In genomic region chr10:127227027-127227426, GRCh38 we compare ENCODE assay signal across 25 cellular contexts. TPM values are rescaled to one million over a fixed set of nuclear protein-coding genes. Genes with fewer than 3 reads are reported as not detected.
DNase-seq lines count a peak whose midpoint lies in the region; ATAC-seq, FAIRE-seq and TF ChIP-seq lines count a peak whose summit lies in the region.
"Had no signal": no experiment of that assay in that cellular context is flagged by ENCODE, and none has a peak within 500 bp of the region (broad histone marks: within the 10 kb centered on the region; RNA-seq: fewer than 3 reads in every experiment).

No MANE protein-coding gene starts in this region.

- TF ChIP-seq POLR2A in A549 (IDR thresholded peaks at IDR 0.05; ENCODE audit: low read length) (no peak), HepG2 (IDR thresholded peaks at IDR 0.05; ENCODE audit: insufficient read depth in 1 of 2, low read depth in 2 of 2, low read length in 2 of 2) (no peak)

- CTCF ChIA-PET in A549 (lab: Yijun Ruan, JAX) (no interaction called here), HepG2 (lab: Yijun Ruan, JAX; ENCODE audit: low intra/inter-chr PET ratio, low total read pairs) (no interaction called here), Caco-2 (lab: Charles Lee) (no interaction called here)

- TF ChIP-seq EP300 in A549 (IDR thresholded peaks at IDR 0.05) (no peak), HepG2 (IDR thresholded peaks at IDR 0.05; ENCODE audit: low read depth in 2 of 2, low read length in 2 of 2) (no peak), HepG2 (CRISPR knock-in tag; IDR thresholded peaks at IDR 0.05; ENCODE audit: borderline replicate concordance) (no peak)

- H3K27ac ChIP-seq in A549 (no peak overlapping the region; a peak in 1 of 6 replicates), HepG2 (ENCODE audit: extremely low read length, insufficient read depth, low read length) (no peak overlapping the region)
- H3K27ac ChIP-seq: BLaER1 had no signal

- in situ Hi-C loops in HepG2 (cut with HindIII; ENCODE audit: extremely low pct_ligation_motif_present, low pct_unique_long_range_greater_than_20kb): loop anchor here (25.0 kb wide), 1 partner anchor 635 kb away; no protein-coding TSS in a partner anchor

- 94% methylated on average over 10 of the region's 10 CpGs for WGBS in A549 (ENCODE audit: missing lambda C conversion rate)
- 96% methylated on average over 10 of the region's 10 CpGs for WGBS in HepG2 (ENCODE audit: low lambda C conversion rate)

- H3K9me3 ChIP-seq in A549 (no peaks in the 10 kb centered on the region), HepG2 (ENCODE audit: low read length) (no peaks in the 10 kb centered on the region), Caco-2 (no peaks in the 10 kb centered on the region)
- H3K9me3 ChIP-seq: BE2C, BLaER1 had no signal

- H3K27me3 ChIP-seq in HepG2 (ENCODE audit: control insufficient read depth in 1 of 2, insufficient read depth in 2 of 2, low read length in 2 of 2) (no peaks in the 10 kb centered on the region), Caco-2 (replicated peaks; ENCODE audit: control insufficient read depth, insufficient read depth, low read length) (no peaks in the 10 kb centered on the region)
- H3K27me3 ChIP-seq: BE2C, BLaER1 had no signal

- POLR2A ChIA-PET in A549 (lab: Yijun Ruan, JAX) (no interaction called here), HepG2 (lab: Yijun Ruan, JAX) (no interaction called here), Caco-2 (lab: Charles Lee) (no interaction called here)

- no peak overlapping the region for H3K4me3 Mint-ChIP-seq in stimulated activated naive CD8-positive, alpha-beta T cell treated with anti-CD3 and anti-CD28 coated beads, Interleukin-15, amount 100 ng/mL, for 72 hours
- no peak overlapping the region for H3K4me3 Mint-ChIP-seq in stimulated activated memory B cell treated with anti-CD40 and anti-IgM and Interleukin-4, amounts not matched to agents 10 μg/mL and 1 μg/mL and 100 μg/mL, for 72 hours
- no peak overlapping the region for H3K4me3 Mint-ChIP-seq in Caco-2 (ENCODE audit: unreplicated experiment)
- H3K4me3 Mint-ChIP-seq: CD14-positive monocyte; CD4-positive, alpha-beta memory T cell; CD4-positive, CD25-positive, alpha-beta regulatory T cell; CD8-positive, alpha-beta memory T cell had no signal

- no peak overlapping the region for H2AFZ ChIP-seq in HepG2 (ENCODE audit: low read length)

- no peaks in the 10 kb centered on the region for H3K4me1 Mint-ChIP-seq in stimulated activated naive CD8-positive, alpha-beta T cell treated with anti-CD3 and anti-CD28 coated beads, Interleukin-15, amount 100 ng/mL, for 72 hours
- H3K4me1 Mint-ChIP-seq in stimulated activated memory B cell treated with anti-CD40 and anti-IgM and Interleukin-4, amounts not matched to agents 10 μg/mL and 1 μg/mL and 100 μg/mL, for 72 hours: no peaks in the 10 kb centered on the region
- no peaks in the 10 kb centered on the region for H3K4me1 Mint-ChIP-seq in Caco-2 (ENCODE audit: low read depth, unreplicated experiment)
- H3K4me1 Mint-ChIP-seq: CD14-positive monocyte; CD4-positive, alpha-beta memory T cell; CD4-positive, CD25-positive, alpha-beta regulatory T cell; CD8-positive, alpha-beta memory T cell had no signal

- no peak overlapping the region for H3K27ac Mint-ChIP-seq in stimulated activated naive CD8-positive, alpha-beta T cell treated with anti-CD3 and anti-CD28 coated beads, Interleukin-15, amount 100 ng/mL, for 72 hours
- no peak overlapping the region for H3K27ac Mint-ChIP-seq in stimulated activated memory B cell treated with anti-CD40 and anti-IgM and Interleukin-4, amounts not matched to agents 10 μg/mL and 1 μg/mL and 100 μg/mL, for 72 hours
- no peak overlapping the region for H3K27ac Mint-ChIP-seq in Caco-2 (ENCODE audit: unreplicated experiment)
- H3K27ac Mint-ChIP-seq: CD14-positive monocyte; CD4-positive, alpha-beta memory T cell; CD4-positive, CD25-positive, alpha-beta regulatory T cell; CD8-positive, alpha-beta memory T cell had no signal

- H3K79me2 ChIP-seq in HepG2 (ENCODE audit: insufficient read depth, low read length): no peaks in the 10 kb centered on the region

- no peaks in the 10 kb centered on the region; a peak in 1 of 5 replicates for H3K36me3 ChIP-seq in HepG2 (replicated peaks in 1 of 2; ENCODE audit: control insufficient read depth in 1 of 2, insufficient read depth in 2 of 2, low read length in 2 of 2)
- no peaks in the 10 kb centered on the region for H3K36me3 ChIP-seq in Caco-2 (ENCODE audit: control insufficient read depth, insufficient read depth, low read length)
- H3K36me3 ChIP-seq: BE2C, BLaER1 had no signal

- no peak overlapping the region for H3K9ac ChIP-seq in HepG2 (ENCODE audit: insufficient read depth, low read depth, low read length)
- H3K9ac ChIP-seq: BLaER1 had no signal

- FAIRE-seq in A549 (lab: Jason Lieb, UNC) (no peak), HepG2 (lab: Jason Lieb, UNC) (no peak)
- FAIRE-seq: D721Med, G401.6, GM12891, GM19239 had no signal

- H4K20me1 ChIP-seq in HepG2 (ENCODE audit: insufficient read depth, low read length): no peaks in the 10 kb centered on the region
- H4K20me1 ChIP-seq: BLaER1 had no signal

- intact Hi-C loops in HepG2 (cut with micrococcal nuclease; ENCODE audit: unreplicated experiment): no loop called here
- intact Hi-C loops in Caco-2 (cut with micrococcal nuclease; ENCODE audit: unreplicated experiment): no loop called here

- H3K4me1 ChIP-seq in A549: peaks cover 14% of the 10 kb centered on the region
- H3K4me1 ChIP-seq in HepG2 (ENCODE audit: insufficient read depth, low read length): peaks cover 19% of the 10 kb centered on the region
- H3K4me1 ChIP-seq in Caco-2: peaks cover 12% of the 10 kb centered on the region
- H3K4me1 ChIP-seq: BE2C, BLaER1 had no signal

- DNase-seq in stimulated activated naive CD8-positive, alpha-beta T cell treated with anti-CD3 and anti-CD28 coated beads, Interleukin-15, amount 100 ng/mL, for 72 hours: no peak
- no peak for DNase-seq in stimulated activated naive CD8-positive, alpha-beta T cell treated with anti-CD3 and anti-CD28 coated beads, Interleukin-15, Interleukin-2, amounts not matched to agents 100 U/mL and 50 U/mL, for 24 hours
- DNase-seq in A549 (ENCODE audit: low read depth in 1 of 2, low spot score in 1 of 2) (no peak), HepG2 (ENCODE audit: low spot score) (no peak), superior temporal gyrus (ENCODE audit: extremely low spot score) (no peak), Caco-2 (no peak)
- DNase-seq: ACHN; BE2C; C1 segment of cervical spinal cord; Calu3; CD4-positive, alpha-beta memory T cell; CD4-positive, CD25-positive, alpha-beta regulatory T cell; CD8-positive, alpha-beta memory T cell; COR-L47; DMS79 treated with DMSO at 0.1 percent for 48 hours; GF-D8 had no signal

- H3K4me2 ChIP-seq in A549 (peak overlapping the region; percentile 55; the same call in 1 of the 3 replicates), HepG2 (ENCODE audit: low read depth, low read length) (0 out of 2 replicates have a peak overlapping the region, but pooled peaks have one; percentile 41)
- H3K4me2 ChIP-seq: BLaER1 had no signal

- TF ChIP-seq CTCF in A549 (IDR thresholded peaks at IDR 0.05) (no peak), HepG2 (CRISPR knock-in tag; IDR thresholded peaks at IDR 0.05) (no peak), Caco-2 (IDR thresholded peaks at IDR 0.05; ENCODE audit: insufficient read depth in 1 of 2, low read depth in 1 of 2, low read length in 1 of 2, severe bottlenecking in 1 of 2, unreplicated experiment in 1 of 2) (no peak)

- no peaks in the 10 kb centered on the region for H3K36me3 Mint-ChIP-seq in stimulated activated memory B cell treated with anti-CD40 and anti-IgM and Interleukin-4, amounts not matched to agents 10 μg/mL and 1 μg/mL and 100 μg/mL, for 72 hours
- H3K36me3 Mint-ChIP-seq in Caco-2 (ENCODE audit: insufficient read depth, unreplicated experiment): no peaks in the 10 kb centered on the region
- H3K36me3 Mint-ChIP-seq: CD14-positive monocyte; CD4-positive, alpha-beta memory T cell; CD4-positive, CD25-positive, alpha-beta regulatory T cell; CD8-positive, alpha-beta memory T cell had no signal

- TF ChIP-seq RAD21 in A549 (conservative IDR thresholded peaks at IDR 0.05 in 1 of 2, IDR thresholded peaks at IDR 0.05 in 1 of 2) (no peak), HepG2 (CRISPR knock-in tag; IDR thresholded peaks at IDR 0.05) (no peak)

- H3K4me3 ChIP-seq in A549 (no peak overlapping the region), HepG2 (replicated peaks in 1 of 3; ENCODE audit: insufficient read depth in 1 of 3, low read depth in 2 of 3, low read length in 3 of 3) (no peak overlapping the region), Caco-2 (ENCODE audit: low read depth, low read length) (no peak overlapping the region)
- H3K4me3 ChIP-seq: BLaER1 had no signal

- BruUV-seq in HepG2 (replicated peaks; lab: Mats Ljungman, UMichigan) (no TSS peak), Caco-2 (replicated peaks; lab: Mats Ljungman, UMichigan) (no TSS peak)

- H3K9me3 Mint-ChIP-seq in stimulated activated naive CD8-positive, alpha-beta T cell treated with anti-CD3 and anti-CD28 coated beads, Interleukin-15, amount 100 ng/mL, for 72 hours: no peaks in the 10 kb centered on the region
- H3K9me3 Mint-ChIP-seq in stimulated activated memory B cell treated with anti-CD40 and anti-IgM and Interleukin-4, amounts not matched to agents 10 μg/mL and 1 μg/mL and 100 μg/mL, for 72 hours: peaks cover 3% of the 10 kb centered on the region
- no peaks in the 10 kb centered on the region for H3K9me3 Mint-ChIP-seq in Caco-2 (ENCODE audit: unreplicated experiment)
- H3K9me3 Mint-ChIP-seq: CD14-positive monocyte; CD4-positive, alpha-beta memory T cell had no signal

- H3K27me3 Mint-ChIP-seq in stimulated activated naive CD8-positive, alpha-beta T cell treated with anti-CD3 and anti-CD28 coated beads, Interleukin-15, amount 100 ng/mL, for 72 hours: no peaks in the 10 kb centered on the region
- no peaks in the 10 kb centered on the region for H3K27me3 Mint-ChIP-seq in stimulated activated memory B cell treated with anti-CD40 and anti-IgM and Interleukin-4, amounts not matched to agents 10 μg/mL and 1 μg/mL and 100 μg/mL, for 72 hours
- H3K27me3 Mint-ChIP-seq in Caco-2 (ENCODE audit: insufficient read depth, unreplicated experiment): no peaks in the 10 kb centered on the region
- H3K27me3 Mint-ChIP-seq: CD4-positive, CD25-positive, alpha-beta regulatory T cell had no signal

- peak; percentile 18 for ATAC-seq in stimulated activated naive CD8-positive, alpha-beta T cell treated with anti-CD3 and anti-CD28 coated beads, Interleukin-15, amount 100 ng/mL, for 72 hours
- no peak for ATAC-seq in stimulated activated naive CD8-positive, alpha-beta T cell treated with anti-CD3 and anti-CD28 coated beads, Interleukin-15, Interleukin-2, amounts not matched to agents 100 U/mL and 50 U/mL, for 24 hours
- ATAC-seq in A549: no peak; a peak in 1 of 6 replicates
- no peak; the same call in 2 of the 3 replicates for ATAC-seq in HepG2
- peak; percentile 27 for ATAC-seq in stimulated activated memory B cell treated with anti-CD40 and anti-IgM and Interleukin-4, amounts not matched to agents 10 μg/mL and 1 μg/mL and 100 μg/mL, for 72 hours
- ATAC-seq in GM21528 (IDR thresholded peaks at IDR 0.05; ENCODE audit: low FRiP score, unreplicated experiment): no peak

RNA-seq across cellular contexts. Expression of gene INSYN2A, which starts 30.6 kb away (rescaled TPM):
- 0.20 and 0.25 TPM in 2 replicates for polyA plus RNA-seq in A549 (2011; rRNA removed)
- polyA plus RNA-seq in A549 (2012; cell fraction: cytosol; rRNA removed): 0.19 and 0.25 TPM in 2 replicates
- polyA plus RNA-seq in A549 (2012; cell fraction: nucleus; rRNA removed): 0.20 and 0.23 TPM in 2 replicates
- 0.47 to 0.62 TPM (median 0.54 TPM) in 3 replicates for polyA plus RNA-seq in A549 (2017; fragmentation: RNase III; extraction: RNeasy Plus Mini Kit Qiagen cat#74134 plus additional on column Dnase treatment)
- polyA minus RNA-seq in A549 (2011; rRNA and poly(A)+ RNA removed): 0.24 and 0.25 TPM in 2 replicates
- total RNA-seq in HepG2 (2016; rRNA removed; fragmentation: Illumina TruSeq; extraction: Trizol): not detected in 2 replicates
- not detected in 2 replicates for total RNA-seq in HepG2 (2016; cell fraction: cytosol; rRNA removed; fragmentation: Illumina TruSeq; extraction: Trizol; ENCODE audit: low read depth)
- not detected in 2 replicates for total RNA-seq in HepG2 (2016; cell fraction: insoluble cytoplasmic fraction; rRNA removed; fragmentation: Illumina TruSeq; extraction: Trizol)
- total RNA-seq in HepG2 (2016; cell fraction: membrane; rRNA removed; fragmentation: Illumina TruSeq; extraction: Trizol): not detected in 2 replicates
- not detected in 2 replicates for total RNA-seq in HepG2 (2016; cell fraction: nucleus; rRNA removed; fragmentation: Illumina TruSeq; extraction: Trizol)
- polyA plus RNA-seq in HepG2 (2011; rRNA removed): not detected in 2 replicates
- not detected in 2 replicates for polyA plus RNA-seq in HepG2 (2011; cell fraction: cytosol; rRNA removed)
- polyA plus RNA-seq in HepG2 (2011; cell fraction: nucleus; rRNA removed): not detected in 2 replicates
- polyA plus RNA-seq in HepG2 (2012): not detected in 2 replicates
- polyA plus RNA-seq in HepG2 (2016; cell fraction: cytosol; fragmentation: Illumina TruSeq; extraction: Trizol; ENCODE audit: low read depth): not detected in 2 replicates
- not detected in 2 replicates for polyA plus RNA-seq in HepG2 (2016; cell fraction: insoluble cytoplasmic fraction; fragmentation: Illumina TruSeq; extraction: Trizol; ENCODE audit: low read depth)
- not detected in 2 replicates for polyA plus RNA-seq in HepG2 (2016; cell fraction: membrane; fragmentation: Illumina TruSeq; extraction: Trizol; ENCODE audit: low read depth)
- polyA plus RNA-seq in HepG2 (2016; cell fraction: nucleus; fragmentation: Illumina TruSeq; extraction: Trizol; ENCODE audit: insufficient read depth, low read depth): not detected in 2 replicates
- not detected in 2 replicates for polyA minus RNA-seq in HepG2 (2011; rRNA and poly(A)+ RNA removed; ENCODE audit: low replicate concordance)
- polyA minus RNA-seq in HepG2 (2011; cell fraction: cytosol; rRNA and poly(A)+ RNA removed): not detected in 2 replicates
- polyA minus RNA-seq in HepG2 (2011; cell fraction: nucleus; rRNA and poly(A)+ RNA removed): not detected in 2 replicates
- not detected in 2 replicates for total RNA-seq in Caco-2 (2022)
- total RNA-seq: A673; Calu3; CD4-positive, alpha-beta memory T cell; CD4-positive, CD25-positive, alpha-beta regulatory T cell; CD8-positive, alpha-beta memory T cell had no signal
- polyA plus RNA-seq: CD14-positive monocyte; CD4-positive, alpha-beta memory T cell; CD4-positive, CD25-positive, alpha-beta regulatory T cell; CD8-positive, alpha-beta memory T cell had no signal

Comparison
In these comparisons a context has a peak if more than half of its experiments do, and no peak if none do; other contexts are left out.
1. ATAC-seq: peak in stimulated activated naive CD8-positive, alpha-beta T cell treated with anti-CD3 and anti-CD28 coated beads, Interleukin-15, amount 100 ng/mL, for 72 hours (single experiment) and stimulated activated memory B cell treated with anti-CD40 and anti-IgM and Interleukin-4, amounts not matched to agents 10 μg/mL and 1 μg/mL and 100 μg/mL, for 72 hours (single experiment); none in stimulated activated naive CD8-positive, alpha-beta T cell treated with anti-CD3 and anti-CD28 coated beads, Interleukin-15, Interleukin-2, amounts not matched to agents 100 U/mL and 50 U/mL, for 24 hours (single experiment), A549 (0 of 2), HepG2 (single experiment) and GM21528 (single experiment).